In genomic region chr2:42055573-42056514, GRCh38 we compare ENCODE assay signal across 10 cellular contexts. TPM values are rescaled to one million over a fixed set of nuclear protein-coding genes. Genes with fewer than 3 reads are reported as not detected.
DNase-seq lines count a peak whose midpoint lies in the region; ATAC-seq, FAIRE-seq and TF ChIP-seq lines count a peak whose summit lies in the region.
"Had no signal": no experiment of that assay in that cellular context is flagged by ENCODE, and none has a peak within 500 bp of the region (broad histone marks: within the 10 kb centered on the region; RNA-seq: fewer than 3 reads in every experiment).

No MANE protein-coding gene starts in this region.

- H3K27ac ChIP-seq in BLaER1 = peak overlapping the region; percentile 36; the same call in 1 of the 2 replicates
- peak overlapping the region; percentile 42 to 69 for H3K27ac ChIP-seq in kidney (ENCODE audit: low read depth in 2 of 2, low read length in 2 of 2)

- H4K20me1 ChIP-seq in BLaER1 = peaks cover 77% of the 10 kb centered on the region

- intact Hi-C loops in kidney (cut with DNase I) = loop anchor here (10.0 kb wide), 1 partner anchor 91 kb away; no protein-coding TSS in a partner anchor

- no peak for ATAC-seq in HG03354 (IDR thresholded peaks at IDR 0.05; ENCODE audit: poor library complexity, severe bottlenecking, unreplicated experiment)
- ATAC-seq in GM18519 (IDR thresholded peaks at IDR 0.05; ENCODE audit: low FRiP score, unreplicated experiment) = no peak

- H3K36me3 ChIP-seq in BLaER1 (peaks cover 80% of the 10 kb centered on the region), kidney (ENCODE audit: control insufficient read depth in 1 of 2, insufficient read depth in 2 of 2, low read length in 2 of 2) (peaks cover 10 to 25% of the 10 kb centered on the region in 2 donors)

- H3K4me3 ChIP-seq in BLaER1 (no peak overlapping the region), kidney (ENCODE audit: low read length in 2 of 2) (no peak overlapping the region)

- no peak for FAIRE-seq in kidney (lab: Jason Lieb, UNC)
- FAIRE-seq: urothelium cell line had no signal

- TF ChIP-seq CTCF in kidney (IDR thresholded peaks at IDR 0.05; ENCODE audit: borderline replicate concordance, extremely low read depth, insufficient read depth) (no peak), GM10266 (IDR thresholded peaks at IDR 0.05; ENCODE audit: control insufficient read depth, insufficient read depth, low read depth, missing control alignments) (no peak)

- DNase-seq in NCI-H69 (lab: John Stamatoyannopoulos, UW) (peak; percentile 80), kidney (peak; percentile 65), renal cortical epithelial cell (ENCODE audit: low read depth) (peak; percentile 54), DMS114 treated with DMSO at 0.1 percent for 48 hours (lab: John Stamatoyannopoulos, UW; ENCODE audit: unreplicated experiment) (no peak), GM10266 (ENCODE audit: extremely low spot score) (no peak)
- DNase-seq: hippocampal formation had no signal

- peak overlapping the region; percentile 42 for H3K4me2 ChIP-seq in BLaER1

- H3K9ac ChIP-seq in BLaER1 (peak overlapping the region; percentile 16; the same call in 1 of the 2 replicates), kidney (ENCODE audit: low read length in 2 of 2) (no peak overlapping the region)

- H3K9me3 ChIP-seq in BLaER1 = no peaks in the 10 kb centered on the region
- no peaks in the 10 kb centered on the region for H3K9me3 ChIP-seq in kidney (ENCODE audit: control insufficient read depth in 1 of 2, low read length in 2 of 2)

- H3K4me1 ChIP-seq in BLaER1 = peaks cover 100% of the 10 kb centered on the region
- peaks cover 45 to 46% of the 10 kb centered on the region in 2 donors for H3K4me1 ChIP-seq in kidney (ENCODE audit: control insufficient read depth in 1 of 2, insufficient read depth in 1 of 2, low read depth in 1 of 2, low read length in 2 of 2)

- no peaks in the 10 kb centered on the region for H3K27me3 ChIP-seq in BLaER1

RNA-seq across cellular contexts. Expression of gene PKDCC, which starts 8.0 kb away (rescaled TPM):
- total RNA-seq in kidney (52.2 TPM), renal cortical epithelial cell (2.1 and 2.4 TPM in 2 replicates)
- 28.1 TPM for polyA plus RNA-seq in kidney (ENCODE audit: insufficient read depth, low read depth, low replicate concordance)

Comparison
In these comparisons a context has a peak if more than half of its experiments do, and no peak if none do; other contexts are left out.
1. DNase-seq: peak in NCI-H69 (single experiment), kidney (single experiment) and renal cortical epithelial cell (single experiment); none in DMS114 treated with DMSO at 0.1 percent for 48 hours (single experiment) and GM10266 (single experiment).
2. RNA of gene PKDCC, which starts 8.0 kb away (total RNA-seq): 52.2 TPM in kidney (single experiment); 2.1 to 2.4 TPM in renal cortical epithelial cell; every median in the first group is over 10 times any median in the second.